ENCODE assay signal across 14 cellular contexts in the genomic region with DNA sequence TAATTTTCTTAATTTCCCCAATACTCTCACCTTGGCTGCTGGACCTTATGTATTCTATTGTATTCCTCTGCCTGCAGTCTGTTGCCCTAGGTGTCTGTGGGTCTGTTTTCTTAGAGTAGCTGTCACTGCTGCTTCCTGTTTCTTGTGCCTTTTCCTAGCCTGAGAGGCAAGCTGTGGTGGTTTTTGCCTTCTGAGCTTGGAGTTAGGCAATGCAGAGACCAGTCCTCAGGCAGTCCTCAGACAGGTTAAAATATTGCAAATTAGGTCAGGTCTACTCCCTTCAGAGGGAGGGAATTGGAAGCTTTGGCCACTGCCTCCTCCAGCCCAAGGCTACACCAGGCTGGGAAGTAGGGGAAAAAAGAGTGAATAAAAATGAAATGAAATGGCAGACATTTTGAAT.
DNase-seq lines count a peak whose midpoint lies in the region; ATAC-seq, FAIRE-seq and TF ChIP-seq lines count a peak whose summit lies in the region.
"Had no signal": no experiment of that assay in that cellular context is flagged by ENCODE, and none has a peak within 500 bp of the region (broad histone marks: within the 10 kb centered on the region; RNA-seq: fewer than 3 reads in every experiment).

No MANE protein-coding gene starts in this region.

- TF ChIP-seq CTCF in NB4 (IDR thresholded peaks at IDR 0.05; ENCODE audit: low read depth, low read length): no peak
- TF ChIP-seq CTCF in nephron progenitor cell (IDR thresholded peaks at IDR 0.05): no peak

- DNase-seq in activated naive CD4-positive, alpha-beta T cell treated with anti-CD3 and anti-CD28 coated beads, Interleukin-2, amount 10 ng/mL, durations not matched to agents 7 days and 5 days: no peak
- DNase-seq in activated naive CD4-positive, alpha-beta T cell (lab: John Stamatoyannopoulos, UW): no peak
- DNase-seq in NB4 (ENCODE audit: low read depth) (peak; percentile 61), nephron progenitor cell (no peak), GM12892 (ENCODE audit: insufficient read length) (no peak), EL (no peak), NCI-H69 (lab: John Stamatoyannopoulos, UW) (no peak)
- no peak for DNase-seq in activated naive CD4-positive, alpha-beta T cell treated with anti-CD3 and anti-CD28 coated beads, Interleukin-2, amount 50 U/mL, for 72 hours (ENCODE audit: low spot score in 2 of 2)
- DNase-seq: NCI-H1092 treated with DMSO at 0.1 percent for 48 hours, NCI-H526 had no signal

- no peak overlapping the region for H3K4me3 ChIP-seq in NB4 (ENCODE audit: low read depth, low read length)
- H3K4me3 ChIP-seq: coronary artery, SJSA1 had no signal

- no peak for FAIRE-seq in GM12892 (lab: Jason Lieb, UNC)
- FAIRE-seq: H54 had no signal

- peak in 1 of 2 donors; percentile 36 for ATAC-seq in activated naive CD4-positive, alpha-beta T cell treated with anti-CD3 and anti-CD28 coated beads, Interleukin-2, amount 50 U/mL, for 72 hours
- ATAC-seq: stimulated activated memory B cell treated with anti-CD40 and anti-IgM and Interleukin-4, amounts not matched to agents 10 μg/mL and 1 μg/mL and 100 μg/mL, for 72 hours had no signal

- CTCF ChIA-PET in activated naive CD4-positive, alpha-beta T cell treated with anti-CD3 and anti-CD28 coated beads, Interleukin-2, amount 10 ng/mL, durations not matched to agents 7 days and 5 days (lab: Charles Lee): no interaction called here

- peaks cover 21% of the 10 kb centered on the region for H3K36me3 Mint-ChIP-seq in activated naive CD4-positive, alpha-beta T cell treated with anti-CD3 and anti-CD28 coated beads, Interleukin-2, amount 10 ng/mL, durations not matched to agents 7 days and 5 days
- H3K36me3 Mint-ChIP-seq in activated naive CD4-positive, alpha-beta T cell treated with anti-CD3 and anti-CD28 coated beads, Interleukin-2, amount 50 U/mL, for 72 hours: peaks cover 9 to 44% of the 10 kb centered on the region in 2 donors
- H3K36me3 Mint-ChIP-seq in nephron progenitor cell (ENCODE audit: low read depth): no peaks in the 10 kb centered on the region

- H3K4me3 Mint-ChIP-seq in activated naive CD4-positive, alpha-beta T cell treated with anti-CD3 and anti-CD28 coated beads, Interleukin-2, amount 10 ng/mL, durations not matched to agents 7 days and 5 days: no peak overlapping the region
- no peak overlapping the region for H3K4me3 Mint-ChIP-seq in nephron progenitor cell
- H3K4me3 Mint-ChIP-seq: stimulated activated memory B cell treated with anti-CD40 and anti-IgM and Interleukin-4, amounts not matched to agents 10 μg/mL and 1 μg/mL and 100 μg/mL, for 72 hours had no signal

- peak overlapping the region; percentile 42 for H3K27ac Mint-ChIP-seq in activated naive CD4-positive, alpha-beta T cell treated with anti-CD3 and anti-CD28 coated beads, Interleukin-2, amount 10 ng/mL, durations not matched to agents 7 days and 5 days
- H3K27ac Mint-ChIP-seq in activated naive CD4-positive, alpha-beta T cell treated with anti-CD3 and anti-CD28 coated beads, Interleukin-2, amount 50 U/mL, for 72 hours: peak overlapping the region; percentile 63 to 84
- H3K27ac Mint-ChIP-seq in nephron progenitor cell: peak overlapping the region; percentile 32
- H3K27ac Mint-ChIP-seq: stimulated activated memory B cell treated with anti-CD40 and anti-IgM and Interleukin-4, amounts not matched to agents 10 μg/mL and 1 μg/mL and 100 μg/mL, for 72 hours had no signal

- peaks cover 29% of the 10 kb centered on the region for H3K9me3 Mint-ChIP-seq in activated naive CD4-positive, alpha-beta T cell treated with anti-CD3 and anti-CD28 coated beads, Interleukin-2, amount 10 ng/mL, durations not matched to agents 7 days and 5 days
- peaks cover 3 to 23% of the 10 kb centered on the region in 2 donors for H3K9me3 Mint-ChIP-seq in activated naive CD4-positive, alpha-beta T cell treated with anti-CD3 and anti-CD28 coated beads, Interleukin-2, amount 50 U/mL, for 72 hours
- H3K9me3 Mint-ChIP-seq in nephron progenitor cell: peaks cover 53% of the 10 kb centered on the region

- TF ChIP-seq POLR2A in NB4 (IDR thresholded peaks at IDR 0.05; ENCODE audit: extremely low read depth, insufficient read length): no peak
- no peak for TF ChIP-seq POLR2A in GM12892 (IDR thresholded peaks at IDR 0.05; ENCODE audit: low read depth, low read length)

- H3K27me3 Mint-ChIP-seq in activated naive CD4-positive, alpha-beta T cell treated with anti-CD3 and anti-CD28 coated beads, Interleukin-2, amount 10 ng/mL, durations not matched to agents 7 days and 5 days: no peaks in the 10 kb centered on the region
- peaks cover 5% of the 10 kb centered on the region for H3K27me3 Mint-ChIP-seq in nephron progenitor cell (ENCODE audit: low read depth, poor library complexity)

- H3K4me1 Mint-ChIP-seq in activated naive CD4-positive, alpha-beta T cell treated with anti-CD3 and anti-CD28 coated beads, Interleukin-2, amount 10 ng/mL, durations not matched to agents 7 days and 5 days: peaks cover 18% of the 10 kb centered on the region
- H3K4me1 Mint-ChIP-seq in nephron progenitor cell: no peaks in the 10 kb centered on the region
- H3K4me1 Mint-ChIP-seq: stimulated activated memory B cell treated with anti-CD40 and anti-IgM and Interleukin-4, amounts not matched to agents 10 μg/mL and 1 μg/mL and 100 μg/mL, for 72 hours had no signal
